Comparison of ENCODE assay signal across 27 cellular contexts in the genomic region with DNA sequence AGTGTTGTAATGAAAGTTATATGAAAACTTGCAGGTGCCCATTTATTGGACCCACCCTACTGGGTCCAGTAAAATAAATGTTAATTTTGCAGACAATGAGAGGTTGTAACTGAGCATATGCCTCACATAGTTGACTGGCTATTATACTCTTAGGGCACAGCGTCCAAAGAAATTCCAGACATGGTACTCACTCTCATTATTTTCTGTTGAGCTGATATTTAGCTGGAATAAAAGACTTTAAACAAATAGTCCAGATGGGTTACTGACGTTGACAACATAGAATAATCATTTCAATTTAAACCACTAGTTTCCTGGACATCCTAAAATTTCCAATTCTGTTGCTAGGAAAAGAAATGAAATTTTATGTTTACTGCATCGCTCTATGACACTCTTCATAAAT.
"Had no signal": no experiment of that assay in that cellular context is flagged by ENCODE, and none has a peak within 500 bp of the region (broad histone marks: within the 10 kb centered on the region; RNA-seq: fewer than 3 reads in every experiment).

No MANE protein-coding gene starts in this region.

- H3K27me3 Mint-ChIP-seq: activated T-cell treated with anti-CD3 and anti-CD28 coated beads, Interleukin-2, amount 50 U/mL, for 24 hours had no signal

- H3K4me1 ChIP-seq: ascending aorta, body of pancreas, esophagus muscularis mucosa had no signal

- H3K27ac ChIP-seq: ascending aorta, body of pancreas, esophagus muscularis mucosa, VCaP had no signal

- H3K9me3 ChIP-seq: ascending aorta, body of pancreas, esophagus muscularis mucosa had no signal

- H3K27ac Mint-ChIP-seq: activated CD4-positive, alpha-beta memory T cell treated with anti-CD3 and anti-CD28 coated beads, Interleukin-2, amount 10 ng/mL, durations not matched to agents 7 days and 5 days; activated CD4-positive, alpha-beta T cell treated with anti-CD3 and anti-CD28 coated beads, Interleukin-2, amount 10 ng/mL, durations not matched to agents 7 days and 5 days; activated naive CD4-positive, alpha-beta T cell treated with anti-CD3 and anti-CD28 coated beads, Interleukin-2, amount 10 ng/mL, durations not matched to agents 7 days and 5 days; activated naive CD4-positive, alpha-beta T cell treated with anti-CD3 and anti-CD28 coated beads, Interleukin-2, amount 50 U/mL, for 72 hours; activated naive CD8-positive, alpha-beta T cell treated with anti-CD3 and anti-CD28 coated beads, Interleukin-2, amount 10 ng/mL, durations not matched to agents 7 days and 5 days; activated T-cell treated with anti-CD3 and anti-CD28 coated beads, Interleukin-2, amount 50 U/mL, for 24 hours; activated T-cell treated with anti-CD3 and anti-CD28 coated beads, Interleukin-2, amount 50 U/mL, for 72 hours; effector memory CD8-positive, alpha-beta T cell; WTC11 had no signal

- H3K9me3 Mint-ChIP-seq: activated CD4-positive, alpha-beta T cell treated with anti-CD3 and anti-CD28 coated beads, Interleukin-2, amount 10 ng/mL, durations not matched to agents 7 days and 5 days; activated naive CD4-positive, alpha-beta T cell treated with anti-CD3 and anti-CD28 coated beads, Interleukin-2, amount 10 ng/mL, durations not matched to agents 7 days and 5 days; activated naive CD4-positive, alpha-beta T cell treated with anti-CD3 and anti-CD28 coated beads, Interleukin-2, amount 50 U/mL, for 72 hours; activated T-cell treated with anti-CD3 and anti-CD28 coated beads, Interleukin-2, amount 50 U/mL, for 24 hours; effector memory CD8-positive, alpha-beta T cell; WTC11 had no signal

- H3K4me1 Mint-ChIP-seq: activated CD4-positive, alpha-beta memory T cell treated with anti-CD3 and anti-CD28 coated beads, Interleukin-2, amount 10 ng/mL, durations not matched to agents 7 days and 5 days; activated CD4-positive, alpha-beta T cell treated with anti-CD3 and anti-CD28 coated beads, Interleukin-2, amount 10 ng/mL, durations not matched to agents 7 days and 5 days; activated naive CD4-positive, alpha-beta T cell treated with anti-CD3 and anti-CD28 coated beads, Interleukin-2, amount 10 ng/mL, durations not matched to agents 7 days and 5 days; activated naive CD8-positive, alpha-beta T cell treated with anti-CD3 and anti-CD28 coated beads, Interleukin-2, amount 10 ng/mL, durations not matched to agents 7 days and 5 days; WTC11 had no signal

- H3K4me3 Mint-ChIP-seq: activated CD4-positive, alpha-beta memory T cell treated with anti-CD3 and anti-CD28 coated beads, Interleukin-2, amount 10 ng/mL, durations not matched to agents 7 days and 5 days; activated CD4-positive, alpha-beta T cell treated with anti-CD3 and anti-CD28 coated beads, Interleukin-2, amount 10 ng/mL, durations not matched to agents 7 days and 5 days; activated naive CD4-positive, alpha-beta T cell treated with anti-CD3 and anti-CD28 coated beads, Interleukin-2, amount 10 ng/mL, durations not matched to agents 7 days and 5 days; activated naive CD8-positive, alpha-beta T cell treated with anti-CD3 and anti-CD28 coated beads, Interleukin-2, amount 10 ng/mL, durations not matched to agents 7 days and 5 days; activated T-cell treated with anti-CD3 and anti-CD28 coated beads, Interleukin-2, amount 50 U/mL, for 24 hours; activated T-cell treated with anti-CD3 and anti-CD28 coated beads, Interleukin-2, amount 50 U/mL, for 72 hours; effector memory CD8-positive, alpha-beta T cell; WTC11 had no signal

- H3K4me3 ChIP-seq: ascending aorta, body of pancreas, esophagus muscularis mucosa had no signal

- H3K27me3 ChIP-seq: ascending aorta, body of pancreas, esophagus muscularis mucosa had no signal

- DNase-seq: activated CD4-positive, alpha-beta memory T cell treated with anti-CD3 and anti-CD28 coated beads, Interleukin-2, amount 10 ng/mL, durations not matched to agents 7 days and 5 days; activated CD4-positive, alpha-beta T cell treated with anti-CD3 and anti-CD28 coated beads for 1 hour; activated CD4-positive, alpha-beta T cell treated with anti-CD3 and anti-CD28 coated beads for 4 hours; activated CD4-positive, alpha-beta T cell treated with anti-CD3 and anti-CD28 coated beads, Interleukin-2, amount 10 ng/mL, durations not matched to agents 7 days and 5 days; activated CD4-positive, alpha-beta T cell treated with anti-CD3 and anti-CD28 coated beads, Interleukin-2, amount 50 U/mL, for 4 hours; activated CD8-positive, alpha-beta memory T cell treated with anti-CD3 and anti-CD28 coated beads, Interleukin-2, amount 50 U/mL, for 48 hours; activated gamma-delta T cell; activated naive CD4-positive, alpha-beta T cell; activated naive CD4-positive, alpha-beta T cell treated with anti-CD3 and anti-CD28 coated beads, Interleukin-2, amount 10 ng/mL, durations not matched to agents 7 days and 5 days; activated naive CD8-positive, alpha-beta T cell treated with anti-CD3 and anti-CD28 coated beads, Interleukin-2, amount 10 ng/mL, durations not matched to agents 7 days and 5 days; activated T-cell treated with anti-CD3 and anti-CD28 coated beads for 4 hours; activated T-cell treated with anti-CD3 and anti-CD28 coated beads, Interleukin-2, amount 50 U/mL, for 24 hours; activated T-cell treated with anti-CD3 and anti-CD28 coated beads, Interleukin-2, amount 50 U/mL, for 72 hours; body of pancreas; caudate nucleus; cortex of kidney; dermis blood vessel endothelial cell; effector CD4-positive, alpha-beta T cell; effector memory CD8-positive, alpha-beta T cell; erythroblast; foreskin melanocyte; T-helper 2 cell had no signal

- ATAC-seq: activated naive CD4-positive, alpha-beta T cell treated with anti-CD3 and anti-CD28 coated beads, Interleukin-2, amount 50 U/mL, for 72 hours; activated T-cell treated with anti-CD3 and anti-CD28 coated beads, Interleukin-2, amount 50 U/mL, for 72 hours; body of pancreas; effector memory CD8-positive, alpha-beta T cell; WTC11 had no signal

- H3K36me3 ChIP-seq: ascending aorta, esophagus muscularis mucosa had no signal

- H3K36me3 Mint-ChIP-seq: activated naive CD4-positive, alpha-beta T cell treated with anti-CD3 and anti-CD28 coated beads, Interleukin-2, amount 10 ng/mL, durations not matched to agents 7 days and 5 days; activated naive CD4-positive, alpha-beta T cell treated with anti-CD3 and anti-CD28 coated beads, Interleukin-2, amount 50 U/mL, for 72 hours; WTC11 had no signal
